ENCODE assay signal across 11 cellular contexts in genomic region chr19:16435999-16436650, GRCh38. TPM values are rescaled to one million over a fixed set of nuclear protein-coding genes. Genes with fewer than 3 reads are reported as not detected.
A peak's percentile ranks its signal among the peaks of the same experiment; 100 is the strongest.
DNase-seq lines count a peak whose midpoint lies in the region; ATAC-seq and TF ChIP-seq lines count a peak whose summit lies in the region.
"Had no signal": no experiment of that assay in that cellular context is flagged by ENCODE, and none has a peak within 500 bp of the region (broad histone marks: within the 10 kb centered on the region; RNA-seq: fewer than 3 reads in every experiment).

No MANE protein-coding gene starts in this region.

- CTCF ChIA-PET in activated CD4-positive, alpha-beta memory T cell treated with anti-CD3 and anti-CD28 coated beads, Interleukin-2, amount 10 ng/mL, durations not matched to agents 7 days and 5 days (lab: Charles Lee): no interaction called here
- CTCF ChIA-PET in activated CD4-positive, alpha-beta memory T cell treated with anti-CD3 and anti-CD28 coated beads for 36 hours (lab: Charles Lee): interaction anchor here (1.1 kb wide), 1 partner anchor 19 kb away, joined by 3 read pairs; no protein-coding TSS in a partner anchor

- H3K9me3 ChIP-seq in thyroid gland: no peaks in the 10 kb centered on the region

- H3K4me1 ChIP-seq in thyroid gland: peaks cover 22 to 26% of the 10 kb centered on the region in 2 donors

- peaks cover 40% of the 10 kb centered on the region for H3K36me3 Mint-ChIP-seq in activated CD4-positive, alpha-beta memory T cell treated with anti-CD3 and anti-CD28 coated beads, Interleukin-2, amount 10 ng/mL, durations not matched to agents 7 days and 5 days (ENCODE audit: low read depth)
- peaks cover 22% of the 10 kb centered on the region for H3K36me3 Mint-ChIP-seq in activated CD4-positive, alpha-beta memory T cell treated with anti-CD3 and anti-CD28 coated beads for 36 hours
- H3K36me3 Mint-ChIP-seq in memory B cell: peaks cover 28% of the 10 kb centered on the region
- peaks cover 62 to 89% of the 10 kb centered on the region in 2 donors for H3K36me3 Mint-ChIP-seq in CD14-positive monocyte

- H3K27ac Mint-ChIP-seq in activated CD4-positive, alpha-beta memory T cell treated with anti-CD3 and anti-CD28 coated beads, Interleukin-2, amount 10 ng/mL, durations not matched to agents 7 days and 5 days: peak overlapping the region; percentile 30
- H3K27ac Mint-ChIP-seq in activated CD4-positive, alpha-beta memory T cell treated with anti-CD3 and anti-CD28 coated beads for 36 hours: no peak overlapping the region
- H3K27ac Mint-ChIP-seq in memory B cell: peak overlapping the region; percentile 89
- H3K27ac Mint-ChIP-seq in CD14-positive monocyte: peak overlapping the region in 3 of 7 donors; percentile 19 to 57 (median 22)

- no peak for TF ChIP-seq POLR2A in thyroid gland (IDR thresholded peaks at IDR 0.05)

- POLR2A ChIA-PET in activated CD4-positive, alpha-beta memory T cell treated with anti-CD3 and anti-CD28 coated beads, Interleukin-2, amount 10 ng/mL, durations not matched to agents 7 days and 5 days (lab: Charles Lee): no interaction called here
- POLR2A ChIA-PET in activated CD4-positive, alpha-beta memory T cell treated with anti-CD3 and anti-CD28 coated beads for 36 hours (lab: Charles Lee): no interaction called here

- TF ChIP-seq CTCF in cardiac fibroblast (IDR thresholded peaks at IDR 0.05; ENCODE audit: low read depth, low read length) (no peak), thyroid gland (IDR thresholded peaks at IDR 0.05) (no peak), CD14-positive monocyte (IDR thresholded peaks at IDR 0.05) (no peak)

- no peaks in the 10 kb centered on the region for H3K27me3 Mint-ChIP-seq in activated CD4-positive, alpha-beta memory T cell treated with anti-CD3 and anti-CD28 coated beads, Interleukin-2, amount 10 ng/mL, durations not matched to agents 7 days and 5 days
- H3K27me3 Mint-ChIP-seq in activated CD4-positive, alpha-beta memory T cell treated with anti-CD3 and anti-CD28 coated beads for 36 hours: no peaks in the 10 kb centered on the region
- no peaks in the 10 kb centered on the region for H3K27me3 Mint-ChIP-seq in memory B cell
- no peaks in the 10 kb centered on the region for H3K27me3 Mint-ChIP-seq in CD14-positive monocyte (ENCODE audit: low read depth in 3 of 3)

- no peaks in the 10 kb centered on the region for H3K9me3 Mint-ChIP-seq in activated CD4-positive, alpha-beta memory T cell treated with anti-CD3 and anti-CD28 coated beads, Interleukin-2, amount 10 ng/mL, durations not matched to agents 7 days and 5 days
- H3K9me3 Mint-ChIP-seq in activated CD4-positive, alpha-beta memory T cell treated with anti-CD3 and anti-CD28 coated beads for 36 hours: no peaks in the 10 kb centered on the region
- no peaks in the 10 kb centered on the region for H3K9me3 Mint-ChIP-seq in memory B cell
- no peaks in the 10 kb centered on the region for H3K9me3 Mint-ChIP-seq in CD14-positive monocyte

- H3K27ac ChIP-seq in thyroid gland: peak overlapping the region; percentile 48 to 78 (median 68)

- H3K4me3 ChIP-seq in cardiac fibroblast (replicated peaks in 1 of 2; ENCODE audit: low read depth in 2 of 2, low read length in 2 of 2) (no peak overlapping the region), thyroid gland (replicated peaks in 1 of 3) (no peak overlapping the region)

- WGBS in thyroid gland, 2 donors: 33 to 39% methylated on average over 9 of the region's 9 CpGs

- intact Hi-C loops in activated CD4-positive, alpha-beta memory T cell treated with anti-CD3 and anti-CD28 coated beads for 36 hours (cut with micrococcal nuclease): no loop called here
- intact Hi-C loops in thyroid gland (cut with DNase I): no loop called here
- intact Hi-C loops in CD14-positive monocyte (cut with micrococcal nuclease): no loop called here

- peaks cover 24% of the 10 kb centered on the region for H3K4me1 Mint-ChIP-seq in activated CD4-positive, alpha-beta memory T cell treated with anti-CD3 and anti-CD28 coated beads, Interleukin-2, amount 10 ng/mL, durations not matched to agents 7 days and 5 days
- no peaks in the 10 kb centered on the region for H3K4me1 Mint-ChIP-seq in activated CD4-positive, alpha-beta memory T cell treated with anti-CD3 and anti-CD28 coated beads for 36 hours (ENCODE audit: low read depth)
- peaks cover 18% of the 10 kb centered on the region for H3K4me1 Mint-ChIP-seq in memory B cell
- peaks cover 13% of the 10 kb centered on the region for H3K4me1 Mint-ChIP-seq in CD14-positive monocyte

- H3K4me3 Mint-ChIP-seq in activated CD4-positive, alpha-beta memory T cell treated with anti-CD3 and anti-CD28 coated beads, Interleukin-2, amount 10 ng/mL, durations not matched to agents 7 days and 5 days: no peak overlapping the region
- H3K4me3 Mint-ChIP-seq in activated CD4-positive, alpha-beta memory T cell treated with anti-CD3 and anti-CD28 coated beads for 36 hours: no peak overlapping the region
- peak overlapping the region; percentile 4 for H3K4me3 Mint-ChIP-seq in memory B cell
- no peak overlapping the region for H3K4me3 Mint-ChIP-seq in CD14-positive monocyte

- no peak for DNase-seq in activated CD4-positive, alpha-beta memory T cell treated with anti-CD3 and anti-CD28 coated beads, Interleukin-2, amount 10 ng/mL, durations not matched to agents 7 days and 5 days
- no peak for DNase-seq in activated CD4-positive, alpha-beta memory T cell treated with anti-CD3 and anti-CD28 coated beads for 36 hours
- DNase-seq in cardiac fibroblast (ENCODE audit: low read depth in 2 of 2) (peak; percentile 26 to 71), memory B cell (ENCODE audit: low spot score in 2 of 2) (no peak), thyroid gland (peak; percentile 40 to 41), CD14-positive monocyte (ENCODE audit: low spot score) (no peak), NCI-H1105 treated with DMSO at 0.1 percent for 48 hours (lab: John Stamatoyannopoulos, UW) (no peak)
- DNase-seq: activated CD8-positive, alpha-beta memory T cell treated with anti-CD3 and anti-CD28 coated beads, Interleukin-2, amount 50 U/mL, for 4 hours; NCI-H526 had no signal

- ATAC-seq in memory B cell (ENCODE audit: low read depth) (no peak), GM18520 (IDR thresholded peaks at IDR 0.05; ENCODE audit: unreplicated experiment) (no peak)

- no peaks in the 10 kb centered on the region for H3K27me3 ChIP-seq in thyroid gland

- H3K36me3 ChIP-seq in thyroid gland: peaks cover 0 to 8% of the 10 kb centered on the region in 2 donors

RNA-seq across cellular contexts. Expression of gene EPS15L1, which starts 35.6 kb away (rescaled TPM):
- 10 to 100 TPM; 39.0 to 42.7 TPM for total RNA-seq in activated CD4-positive, alpha-beta memory T cell treated with anti-CD3 and anti-CD28 coated beads, Interleukin-2, amount 10 ng/mL, durations not matched to agents 7 days and 5 days
- 10 to 100 TPM; 25.9 to 27.3 TPM for total RNA-seq in activated CD4-positive, alpha-beta memory T cell treated with anti-CD3 and anti-CD28 coated beads for 36 hours
- 10 to 100 TPM; 24.4 to 37.4 (median 28.6) TPM for total RNA-seq in thyroid gland
- polyA plus RNA-seq in CD14-positive monocyte: 1 to 10 TPM; 5.2 to 6.1 TPM

RNA-seq across cellular contexts. Expression of gene CALR3, which starts 59.8 kb away (rescaled TPM):
- total RNA-seq in activated CD4-positive, alpha-beta memory T cell treated with anti-CD3 and anti-CD28 coated beads, Interleukin-2, amount 10 ng/mL, durations not matched to agents 7 days and 5 days: not detected
- total RNA-seq in activated CD4-positive, alpha-beta memory T cell treated with anti-CD3 and anti-CD28 coated beads for 36 hours: not detected
- total RNA-seq in thyroid gland: under 1 TPM in 1 of 4 donors, not detected in 3; 0.58 TPM
- polyA plus RNA-seq in CD14-positive monocyte: not detected
- total RNA-seq: glomerular endothelial cell had no signal

Comparison
In these comparisons a context has a peak if more than half of its experiments do, and no peak if none do; other contexts are left out.
1. DNase-seq: peak in cardiac fibroblast (2 of 2) and thyroid gland (2 of 2); none in activated CD4-positive, alpha-beta memory T cell treated with anti-CD3 and anti-CD28 coated beads, Interleukin-2, amount 10 ng/mL, durations not matched to agents 7 days and 5 days (single experiment), activated CD4-positive, alpha-beta memory T cell treated with anti-CD3 and anti-CD28 coated beads for 36 hours (single experiment), memory B cell (0 of 2), CD14-positive monocyte (single experiment) and NCI-H1105 treated with DMSO at 0.1 percent for 48 hours (single experiment).